ENCODE assay signal across 28 cellular contexts in the genomic region with DNA sequence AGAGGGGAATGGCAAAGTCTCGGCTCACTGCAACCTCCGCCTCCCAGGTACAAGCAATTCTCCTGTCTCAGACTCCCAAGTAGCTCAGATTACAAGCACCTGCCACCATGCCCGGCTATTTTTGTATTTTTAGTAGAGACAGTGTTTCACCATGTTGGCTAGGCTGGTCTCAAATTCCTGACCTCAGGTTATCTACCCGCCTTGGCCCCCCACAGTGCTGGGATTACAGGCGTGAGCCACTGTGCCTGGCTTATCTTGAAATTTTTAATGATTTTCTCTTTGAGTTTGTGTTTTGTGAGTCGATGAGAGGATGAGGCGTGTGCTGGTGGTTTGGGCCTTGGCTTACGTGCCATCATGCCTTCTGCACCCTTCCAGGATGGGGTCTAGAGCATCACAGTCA.
DNase-seq lines count a peak whose midpoint lies in the region; ATAC-seq, FAIRE-seq and TF ChIP-seq lines count a peak whose summit lies in the region.
"Had no signal": no experiment of that assay in that cellular context is flagged by ENCODE, and none has a peak within 500 bp of the region (broad histone marks: within the 10 kb centered on the region; RNA-seq: fewer than 3 reads in every experiment).

No MANE protein-coding gene starts in this region.

- H3K36me3 ChIP-seq in K562 (ENCODE audit: control insufficient read depth, insufficient read depth, low read length) (no peaks in the 10 kb centered on the region), suprapubic skin (no peaks in the 10 kb centered on the region)
- H3K36me3 ChIP-seq: brain microvascular endothelial cell, left ventricle myocardium inferior, right lobe of liver, upper lobe of right lung had no signal

- peak overlapping the region; percentile 22 for H2AFZ ChIP-seq in K562 (ENCODE audit: low read depth, low read length)
- H2AFZ ChIP-seq: parathyroid adenoma had no signal

- H3K27ac ChIP-seq in K562 (ENCODE audit: extremely low read depth, low read depth, low read length) (no peak overlapping the region; the same call in 2 of the 3 replicates), suprapubic skin (no peak overlapping the region)
- H3K27ac ChIP-seq: brain microvascular endothelial cell, left ventricle myocardium inferior, parathyroid adenoma, right lobe of liver, RWPE1, SK-N-MC, upper lobe of right lung had no signal

- no peak for TF ChIP-seq EP300 in K562 (IDR thresholded peaks at IDR 0.05; ENCODE audit: low read length)
- no peak for TF ChIP-seq EP300 in suprapubic skin (IDR thresholded peaks at IDR 0.05)

- H3K27me3 ChIP-seq in K562 (ENCODE audit: control insufficient read depth in 2 of 2, insufficient read depth in 2 of 2, low read length in 2 of 2) (no peaks in the 10 kb centered on the region), suprapubic skin (no peaks in the 10 kb centered on the region)
- H3K27me3 ChIP-seq: brain microvascular endothelial cell, right lobe of liver, upper lobe of right lung had no signal

- no peak for TF ChIP-seq CTCF in K562 (IDR thresholded peaks at IDR 0.05 in 2 of 3, conservative IDR thresholded peaks at IDR 0.05 in 1 of 3; ENCODE audit: insufficient read depth in 2 of 3, low read depth in 1 of 3, low read length in 3 of 3)
- no peak for TF ChIP-seq CTCF in GM13977 (IDR thresholded peaks at IDR 0.05; ENCODE audit: extremely low read depth, insufficient read depth, missing control alignments)
- TF ChIP-seq CTCF in suprapubic skin (IDR thresholded peaks at IDR 0.05) = no peak

- H3K4me1 Mint-ChIP-seq in stimulated activated effector memory CD8-positive, alpha-beta T cell treated with anti-CD3 and anti-CD28 coated beads, Interleukin-12 subunit alpha, Interleukin-12 subunit beta, amount 100 ng/mL, for 72 hours = peaks cover 20% of the 10 kb centered on the region

- H3K79me2 ChIP-seq in K562 (ENCODE audit: control insufficient read depth, insufficient read depth, low read length) = no peaks in the 10 kb centered on the region
- H3K79me2 ChIP-seq: parathyroid adenoma had no signal

- no TSS peak for BruUV-seq in K562 (replicated peaks; lab: Mats Ljungman, UMichigan)

- H3K9ac ChIP-seq in K562 (ENCODE audit: insufficient read depth in 1 of 2, low read depth in 2 of 2, low read length in 2 of 2) = no peak overlapping the region; a peak in 1 of 4 replicates
- H3K9ac ChIP-seq: parathyroid adenoma had no signal

- H3K9me3 Mint-ChIP-seq in stimulated activated effector memory CD8-positive, alpha-beta T cell treated with anti-CD3 and anti-CD28 coated beads, Interleukin-12 subunit alpha, Interleukin-12 subunit beta, amount 100 ng/mL, for 72 hours = no peaks in the 10 kb centered on the region
- H3K9me3 Mint-ChIP-seq: activated T-cell treated with anti-CD3 and anti-CD28 coated beads, Interleukin-2, amount 50 U/mL, for 24 hours; naive thymus-derived CD8-positive, alpha-beta T cell had no signal

- CTCF ChIA-PET in K562 (lab: Yijun Ruan, JAX; ENCODE audit: low intra/inter-chr PET ratio) = no interaction called here

- ATAC-seq in K562 = no peak
- no peak for ATAC-seq in stimulated activated effector memory CD8-positive, alpha-beta T cell treated with anti-CD3 and anti-CD28 coated beads, Interleukin-12 subunit alpha, Interleukin-12 subunit beta, amount 100 ng/mL, for 72 hours
- ATAC-seq: activated CD8-positive, alpha-beta T cell treated with anti-CD3 and anti-CD28 coated beads, Interleukin-2, amount 10 ng/mL, durations not matched to agents 7 days and 5 days; naive thymus-derived CD8-positive, alpha-beta T cell; upper lobe of right lung had no signal

- H3K36me3 Mint-ChIP-seq in stimulated activated effector memory CD8-positive, alpha-beta T cell treated with anti-CD3 and anti-CD28 coated beads, Interleukin-12 subunit alpha, Interleukin-12 subunit beta, amount 100 ng/mL, for 72 hours = no peaks in the 10 kb centered on the region
- H3K36me3 Mint-ChIP-seq: naive thymus-derived CD8-positive, alpha-beta T cell had no signal

- H3K4me3 ChIP-seq in K562 = no peak overlapping the region
- H3K4me3 ChIP-seq in suprapubic skin = no peak overlapping the region
- H3K4me3 ChIP-seq: left ventricle myocardium inferior, right lobe of liver, SK-N-MC, upper lobe of right lung had no signal

- peaks cover 3% of the 10 kb centered on the region for H3K9me1 ChIP-seq in K562 (ENCODE audit: control insufficient read depth, insufficient read depth, low read length)

- no peak overlapping the region for H3K4me3 Mint-ChIP-seq in stimulated activated effector memory CD8-positive, alpha-beta T cell treated with anti-CD3 and anti-CD28 coated beads, Interleukin-12 subunit alpha, Interleukin-12 subunit beta, amount 100 ng/mL, for 72 hours
- H3K4me3 Mint-ChIP-seq: activated CD8-positive, alpha-beta T cell treated with anti-CD3 and anti-CD28 coated beads, Interleukin-2, amount 10 ng/mL, durations not matched to agents 7 days and 5 days; activated T-cell treated with anti-CD3 and anti-CD28 coated beads, Interleukin-2, amount 50 U/mL, for 24 hours; naive thymus-derived CD8-positive, alpha-beta T cell had no signal

- peak overlapping the region; percentile 20 for H3K27ac Mint-ChIP-seq in stimulated activated effector memory CD8-positive, alpha-beta T cell treated with anti-CD3 and anti-CD28 coated beads, Interleukin-12 subunit alpha, Interleukin-12 subunit beta, amount 100 ng/mL, for 72 hours
- H3K27ac Mint-ChIP-seq: activated CD8-positive, alpha-beta T cell treated with anti-CD3 and anti-CD28 coated beads, Interleukin-2, amount 10 ng/mL, durations not matched to agents 7 days and 5 days; activated T-cell treated with anti-CD3 and anti-CD28 coated beads, Interleukin-2, amount 50 U/mL, for 24 hours had no signal

- no peak for FAIRE-seq in K562 (lab: Jason Lieb, UNC)
- FAIRE-seq: D721Med, GM12891, H1, islet of Langerhans had no signal

- no peaks in the 10 kb centered on the region for H4K20me1 ChIP-seq in K562 (replicated peaks; ENCODE audit: control insufficient read depth, insufficient read depth, low read length)

- TF ChIP-seq RAD21 in K562 (CRISPR knock-in tag; conservative IDR thresholded peaks at IDR 0.05 in 1 of 2, IDR thresholded peaks at IDR 0.05 in 1 of 2) = no peak

- intact Hi-C loops in K562 (cut with micrococcal nuclease) = loop anchor here (10.0 kb wide), 1 partner anchor 105 kb away; a partner anchor contains a TSS

- in situ Hi-C loops in K562 (cut with MboI) = no loop called here
- in situ Hi-C loops in GM13977 (cut with MboI; ENCODE audit: low pct_unique_long_range_greater_than_20kb, low sequenced_read_pairs, unreplicated experiment) = no loop called here

- H3K9me3 ChIP-seq in K562 (replicated peaks; ENCODE audit: control insufficient read depth, insufficient read depth, low read depth, low read length) (no peaks in the 10 kb centered on the region), suprapubic skin (no peaks in the 10 kb centered on the region)
- H3K9me3 ChIP-seq: left ventricle myocardium inferior, right lobe of liver, upper lobe of right lung had no signal

- POLR2A ChIA-PET in K562 (lab: Yijun Ruan, JAX) = interaction anchor here (0.7 to 2.9 kb wide), 3 partner anchors 9 to 378 kb away, joined by 4 to 15 read pairs (median 5); a partner anchor contains a TSS

- H3K4me1 ChIP-seq in K562 (replicated peaks in 1 of 2; ENCODE audit: control insufficient read depth in 2 of 2, insufficient read depth in 2 of 2, low read length in 2 of 2) (peaks cover 39 to 53% of the 10 kb centered on the region in 2 experiments), suprapubic skin (peaks cover 38% of the 10 kb centered on the region)
- H3K4me1 ChIP-seq: parathyroid adenoma had no signal

- DNase-seq in NCI-H2171 treated with DMSO at 0.1 percent for 48 hours (lab: John Stamatoyannopoulos, UW) = peak; percentile 5
- DNase-seq in NCI-H2171 (lab: John Stamatoyannopoulos, UW) = no peak
- DNase-seq in K562 (ENCODE audit: extremely low read depth in 1 of 4, low spot score in 3 of 4) = peak in 1 of 4 experiments; percentile 29
- peak; percentile 41 for DNase-seq in myocyte (ENCODE audit: low read depth)
- peak in 1 of 2 donors; percentile 25 for DNase-seq in stimulated activated effector memory CD8-positive, alpha-beta T cell treated with anti-CD3 and anti-CD28 coated beads, Interleukin-12 subunit alpha, Interleukin-12 subunit beta, amount 100 ng/mL, for 72 hours (ENCODE audit: low spot score in 2 of 2)
- no peak for DNase-seq in GM13977 (ENCODE audit: low spot score)
- no peak for DNase-seq in suprapubic skin (ENCODE audit: low spot score in 2 of 2)
- DNase-seq in H4 (ENCODE audit: low spot score) = no peak
- DNase-seq: 8988T; activated CD4-positive, CD25-positive, alpha-beta regulatory T cell treated with anti-CD3 and anti-CD28 coated beads, Interleukin-2, amount 50 U/mL, for 72 hours; activated CD8-positive, alpha-beta T cell treated with anti-CD3 and anti-CD28 coated beads, Interleukin-2, amount 10 ng/mL, durations not matched to agents 7 days and 5 days; activated T-cell treated with anti-CD3 and anti-CD28 coated beads, Interleukin-2, amount 50 U/mL, for 24 hours; brain microvascular endothelial cell; left ventricle myocardium inferior; naive thymus-derived CD8-positive, alpha-beta T cell; NCI-H1092 treated with DMSO at 0.1 percent for 48 hours; NCI-H1930; NCI-H82; stimulated activated CD4-positive, alpha-beta T cell treated with anti-CD3 and anti-CD28 coated beads, Interleukin-2, amount 100 ng/mL, for 48 hours; upper lobe of right lung had no signal

- WGBS in K562 (ENCODE audit: insufficient coverage, low coverage, missing lambda C conversion rate) = 28% methylated on average over 8 of the region's 8 CpGs
- 94% methylated on average over 8 of the region's 8 CpGs for WGBS in suprapubic skin

- TF ChIP-seq POLR2A in K562 (conservative IDR thresholded peaks at IDR 0.05) (no peak), suprapubic skin (IDR thresholded peaks at IDR 0.05) (no peak)

- H3K4me2 ChIP-seq in K562 (ENCODE audit: insufficient read depth, low read length) = no peak overlapping the region

Comparison
In these comparisons a context has a peak if more than half of its experiments do, and no peak if none do; other contexts are left out.
1. DNase-seq: peak in NCI-H2171 treated with DMSO at 0.1 percent for 48 hours (single experiment) and myocyte (single experiment); none in NCI-H2171 (single experiment), GM13977 (single experiment), suprapubic skin (0 of 2) and H4 (single experiment).